11 cellular contexts compared by ENCODE assay signal in the genomic region with DNA sequence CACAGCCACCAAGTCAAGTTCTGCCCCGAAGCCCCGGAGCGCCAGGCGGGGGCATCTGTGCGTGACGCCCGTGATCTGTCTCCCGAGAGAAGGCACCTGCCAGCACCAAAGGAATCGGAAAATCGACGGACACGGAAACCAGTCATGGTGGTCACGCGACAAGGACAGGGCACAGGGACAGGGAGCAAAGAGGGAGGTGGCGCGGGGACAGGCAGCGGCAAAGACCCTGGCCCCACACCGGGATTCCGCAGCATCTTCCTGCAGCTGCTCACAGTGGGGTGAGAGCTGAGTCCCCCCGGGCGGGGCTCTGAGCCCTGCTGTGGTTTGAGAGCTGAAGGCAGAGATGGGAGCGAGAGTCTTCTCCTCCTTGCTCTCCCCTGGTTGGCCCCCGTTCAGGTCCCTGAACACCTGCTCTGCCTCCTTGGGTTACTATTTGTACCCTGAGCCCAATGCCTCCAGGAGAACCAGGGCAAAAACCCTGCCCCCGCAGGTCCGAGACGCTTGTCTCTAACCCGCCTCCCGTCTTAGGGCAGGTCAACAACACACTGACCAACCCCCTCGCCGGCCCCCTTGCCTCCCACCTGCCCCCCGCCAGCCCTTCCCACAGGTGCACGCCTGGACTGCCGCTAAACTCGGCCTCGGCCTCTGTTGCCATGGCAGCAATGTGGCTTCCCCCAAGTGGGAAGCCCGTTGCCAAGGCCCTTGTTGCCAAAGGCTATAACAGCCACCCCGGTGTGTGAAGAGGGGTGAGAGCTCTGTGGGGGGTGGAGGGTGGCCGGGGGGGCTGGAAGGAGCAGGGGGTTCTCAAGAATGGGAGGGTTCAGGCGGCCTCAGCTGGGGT. TPM values are rescaled to one million over a fixed set of nuclear protein-coding genes. Genes with fewer than 3 reads are reported as not detected.
DNase-seq lines count a peak whose midpoint lies in the region; ATAC-seq and TF ChIP-seq lines count a peak whose summit lies in the region.
"Had no signal": no experiment of that assay in that cellular context is flagged by ENCODE, and none has a peak within 500 bp of the region (broad histone marks: within the 10 kb centered on the region; RNA-seq: fewer than 3 reads in every experiment).

No MANE protein-coding gene starts in this region.

- peak overlapping the region in 5 of 6 donors; percentile 66 to 99 (median 84) for H3K27ac Mint-ChIP-seq in immature natural killer cell
- H3K27ac Mint-ChIP-seq: CD8-positive, alpha-beta T cell had no signal

- H3K27me3 ChIP-seq in heart left ventricle (no peaks in the 10 kb centered on the region), PC-9 (ENCODE audit: insufficient read depth, low read depth) (no peaks in the 10 kb centered on the region), uterus (no peaks in the 10 kb centered on the region)

- peak overlapping the region in 3 of 5 donors; percentile 6 to 59 (median 55) for H3K4me3 Mint-ChIP-seq in immature natural killer cell
- H3K4me3 Mint-ChIP-seq: CD8-positive, alpha-beta T cell; central memory CD8-positive, alpha-beta T cell had no signal

- H2AFZ ChIP-seq in PC-9 = no peak overlapping the region

- peak overlapping the region; percentile 30 for H3K4me2 ChIP-seq in PC-9

- intact Hi-C loops in heart left ventricle (cut with DNase I) = loop anchor here (1.0 to 10.0 kb wide), 9 partner anchors 23 to 211 kb away; no protein-coding TSS in a partner anchor
- intact Hi-C loops in cardiac septum (cut with DNase I) = loop anchor here (1.0 to 5.0 kb wide), 3 partner anchors 24 to 64 kb away; no protein-coding TSS in a partner anchor
- intact Hi-C loops in PC-9 (cut with micrococcal nuclease; ENCODE audit: unreplicated experiment) = loop anchor here (1.0 to 5.0 kb wide), 3 partner anchors 64 to 134 kb away; no protein-coding TSS in a partner anchor
- intact Hi-C loops in uterus (cut with DNase I; ENCODE audit: low total_unique reads) = loop anchor here (2.0 kb wide), 1 partner anchor 63 kb away; no protein-coding TSS in a partner anchor

- H3K9me3 ChIP-seq in heart left ventricle (peaks cover 0 to 2% (median 0%) of the 10 kb centered on the region in 12 donors), PC-9 (ENCODE audit: insufficient read depth, low read depth) (no peaks in the 10 kb centered on the region), uterus (no peaks in the 10 kb centered on the region)

- BruUV-seq in PC-9 (replicated peaks; lab: Mats Ljungman, UMichigan) = no TSS peak

- H3K9me2 ChIP-seq in PC-9 (ENCODE audit: insufficient read depth) = no peaks in the 10 kb centered on the region

- TF ChIP-seq POLR2A in heart left ventricle (IDR thresholded peaks at IDR 0.05) (no peak), uterus (IDR thresholded peaks at IDR 0.05) (no peak)

- TF ChIP-seq CTCF in heart left ventricle (IDR thresholded peaks at IDR 0.05) = no peak
- no peak for TF ChIP-seq CTCF in PC-9 (conservative IDR thresholded peaks at IDR 0.05)
- TF ChIP-seq CTCF in uterus (IDR thresholded peaks at IDR 0.05) = no peak

- H3K4me3 ChIP-seq in heart left ventricle (no peak overlapping the region), PC-9 (no peak overlapping the region), uterus (no peak overlapping the region)

- H4K20me1 ChIP-seq in PC-9 (ENCODE audit: insufficient read depth) = no peaks in the 10 kb centered on the region

- H3K4me1 ChIP-seq in heart left ventricle = peaks cover 0 to 45% (median 20%) of the 10 kb centered on the region in 12 donors
- H3K4me1 ChIP-seq in PC-9 (replicated peaks; ENCODE audit: insufficient read depth) = 0 out of 2 replicates have a peak, but pooled peaks cover 10% of the 10 kb centered on the region
- H3K4me1 ChIP-seq in uterus = peaks cover 0 to 11% of the 10 kb centered on the region in 2 donors

- no peaks in the 10 kb centered on the region for H3K9me3 Mint-ChIP-seq in immature natural killer cell
- H3K9me3 Mint-ChIP-seq: activated T-cell treated with anti-CD3 and anti-CD28 coated beads, Interleukin-2, amount 50 U/mL, for 4 hours; CD8-positive, alpha-beta T cell; central memory CD8-positive, alpha-beta T cell had no signal

- H3F3A ChIP-seq in PC-9 (ENCODE audit: insufficient read depth, low read depth) = no peaks in the 10 kb centered on the region; the same call in 1 of the 2 replicates

- peaks cover 43 to 45% of the 10 kb centered on the region in 2 donors for H3K4me1 Mint-ChIP-seq in immature natural killer cell

- POLR2A ChIA-PET in PC-9 (lab: Charles Lee; ENCODE audit: unreplicated experiment) = no interaction called here

- CTCF ChIA-PET in PC-9 (lab: Charles Lee) = interaction anchor here (1.1 to 1.9 kb wide), 3 partner anchors 24 to 65 kb away, joined by 11 to 17 read pairs (median 11); no protein-coding TSS in a partner anchor

- H3K79me2 ChIP-seq in PC-9 (ENCODE audit: low read depth) = no peaks in the 10 kb centered on the region

- H3K27me3 Mint-ChIP-seq in immature natural killer cell (ENCODE audit: low read depth in 3 of 3) = peaks cover 0 to 11% (median 9%) of the 10 kb centered on the region in 3 donors
- H3K27me3 Mint-ChIP-seq: central memory CD8-positive, alpha-beta T cell had no signal

- WGBS in heart left ventricle, 4 donors = 65 to 77% (median 70%) methylated on average over 35 to 39 of the region's 39 CpGs

- H3K27ac ChIP-seq in heart left ventricle (peak overlapping the region in 9 of 12 donors; percentile 5 to 81 (median 63)), PC-9 (no peak overlapping the region), uterus (peak overlapping the region; percentile 47 to 65)

- H3K36me3 ChIP-seq in heart left ventricle = peaks cover 0 to 13% (median 0%) of the 10 kb centered on the region in 9 donors
- no peaks in the 10 kb centered on the region for H3K36me3 ChIP-seq in PC-9 (ENCODE audit: low read depth)
- H3K36me3 ChIP-seq in uterus = no peaks in the 10 kb centered on the region

- DNase-seq in heart left ventricle (peak in 1 of 5 donors; percentile 32), cardiac septum (ENCODE audit: low spot score) (no peak), PC-9 (no peak), immature natural killer cell (no peak), uterus (no peak)

- peaks cover 0 to 4% (median 0%) of the 10 kb centered on the region in 3 donors for H3K36me3 Mint-ChIP-seq in immature natural killer cell
- H3K36me3 Mint-ChIP-seq: CD8-positive, alpha-beta T cell had no signal

- ATAC-seq in heart left ventricle (no peak), HG03521 (IDR thresholded peaks at IDR 0.05; ENCODE audit: unreplicated experiment) (no peak), HG02840 (IDR thresholded peaks at IDR 0.05; ENCODE audit: low FRiP score, unreplicated experiment) (no peak), esophagus mucosa (no peak)

RNA-seq across cellular contexts. Expression of gene ABR, which starts 56.2 kb away (rescaled TPM):
- total RNA-seq in heart left ventricle (100 to 1,000 TPM; 134 to 171 (median 156) TPM), cardiac septum (158 TPM), PC-9 (2021) (76.0 and 84.4 TPM in 2 replicates), uterus (100 to 1,000 TPM in 2 of 4 donors, 10 to 100 TPM in 2; 35.4 to 192 (median 138) TPM), esophagus mucosa (94.5 TPM)
- polyA plus RNA-seq in heart left ventricle (10 to 100 TPM; 64.5 to 93.2 TPM), immature natural killer cell (10 to 100 TPM; 11.2 to 36.2 (median 14.8) TPM)
